In genomic region chr3:127467386-127467785, GRCh38 we compare ENCODE assay signal across 26 cellular contexts.
DNase-seq lines count a peak whose midpoint lies in the region; ATAC-seq and TF ChIP-seq lines count a peak whose summit lies in the region.
"Had no signal": no experiment of that assay in that cellular context is flagged by ENCODE, and none has a peak within 500 bp of the region (broad histone marks: within the 10 kb centered on the region; RNA-seq: fewer than 3 reads in every experiment).

No MANE protein-coding gene starts in this region.

- no peak overlapping the region for H3K27ac ChIP-seq in GM23338 (ENCODE audit: low read depth)
- no peak overlapping the region for H3K27ac ChIP-seq in mesendoderm (ENCODE audit: low read depth, low read length)
- no peak overlapping the region for H3K27ac ChIP-seq in trophoblast cell (ENCODE audit: low read depth, low read length)
- H3K27ac ChIP-seq: coronary artery, esophagus squamous epithelium, gastroesophageal sphincter, KMS-11, neural progenitor cell, prostate gland had no signal

- H3F3A ChIP-seq in GM23338 (replicated peaks; ENCODE audit: low read depth): no peaks in the 10 kb centered on the region

- TF ChIP-seq CTCF in GM23338 (conservative IDR thresholded peaks at IDR 0.05; ENCODE audit: low read depth in 2 of 2) (no peak), WTC11 (IDR thresholded peaks at IDR 0.05) (no peak), GM13976 (IDR thresholded peaks at IDR 0.05; ENCODE audit: borderline replicate concordance, control extremely low read depth, extremely low read depth, insufficient read depth, missing control alignments) (no peak)

- H4K20me1 ChIP-seq in GM23338 (replicated peaks; ENCODE audit: insufficient read depth): 0 out of 2 replicates have a peak, but pooled peaks cover 5% of the 10 kb centered on the region

- no peaks in the 10 kb centered on the region for H3K27me3 ChIP-seq in GM23338 (ENCODE audit: insufficient read depth)
- no peaks in the 10 kb centered on the region for H3K27me3 ChIP-seq in mesendoderm (ENCODE audit: insufficient read depth, low read length, poor library complexity)
- no peaks in the 10 kb centered on the region for H3K27me3 ChIP-seq in trophoblast cell (ENCODE audit: insufficient read depth, low read length)
- H3K27me3 ChIP-seq: neural progenitor cell had no signal

- H4K91ac ChIP-seq in trophoblast cell (ENCODE audit: low read depth, low read length): no peak overlapping the region

- H3K4ac ChIP-seq in mesendoderm (ENCODE audit: low read depth, low read length): no peak overlapping the region
- H3K4ac ChIP-seq in trophoblast cell (ENCODE audit: low read depth, low read length): no peak overlapping the region

- H3K27me3 Mint-ChIP-seq in GM23338 (ENCODE audit: insufficient read depth, low read depth, poor library complexity) (peaks cover 4% of the 10 kb centered on the region), WTC11 (ENCODE audit: low read depth) (peaks cover 4% of the 10 kb centered on the region; the same call in 1 of the 2 replicates)

- no peak overlapping the region for H3K14ac ChIP-seq in trophoblast cell (ENCODE audit: low read length)

- H3K23ac ChIP-seq in mesendoderm (ENCODE audit: low read length) (no peak overlapping the region), trophoblast cell (ENCODE audit: low read length) (no peak overlapping the region)

- peak overlapping the region; percentile 86 for H2AFZ ChIP-seq in GM23338
- H2AFZ ChIP-seq in trophoblast cell (ENCODE audit: insufficient read depth, low read length, poor library complexity): no peak overlapping the region
- H2AFZ ChIP-seq: neural progenitor cell had no signal

- peaks cover 6% of the 10 kb centered on the region; the same call in 2 of the 3 replicates for H3K36me3 Mint-ChIP-seq in GM23338 (ENCODE audit: low read depth)
- 0 out of 2 replicates have a peak, but pooled peaks cover 3% of the 10 kb centered on the region for H3K36me3 Mint-ChIP-seq in WTC11
- H3K36me3 Mint-ChIP-seq: activated naive CD4-positive, alpha-beta T cell treated with anti-CD3 and anti-CD28 coated beads, Interleukin-2, amount 50 U/mL, for 72 hours; CD14-positive monocyte; neural progenitor cell had no signal

- H2BK5ac ChIP-seq in mesendoderm (ENCODE audit: low read length): no peak overlapping the region
- no peak overlapping the region for H2BK5ac ChIP-seq in trophoblast cell (ENCODE audit: low read depth, low read length, poor library complexity)

- no peaks in the 10 kb centered on the region for H3K36me3 ChIP-seq in GM23338 (ENCODE audit: insufficient read depth)
- H3K36me3 ChIP-seq in mesendoderm (ENCODE audit: control insufficient read depth, insufficient read depth, low read length): no peaks in the 10 kb centered on the region
- no peaks in the 10 kb centered on the region for H3K36me3 ChIP-seq in trophoblast cell (ENCODE audit: control insufficient read depth in 1 of 2, insufficient read depth in 2 of 2, low read length in 2 of 2)
- H3K36me3 ChIP-seq: esophagus squamous epithelium, gastroesophageal sphincter, neural progenitor cell, prostate gland had no signal

- H4K12ac ChIP-seq in trophoblast cell (ENCODE audit: low read depth, low read length): no peak overlapping the region

- no peak overlapping the region for H4K5ac ChIP-seq in mesendoderm (ENCODE audit: low read length)

- CTCF ChIA-PET in WTC11 (lab: Charles Lee): interaction anchor here (1.5 kb wide), 1 partner anchor 12 kb away, joined by 7 read pairs; no protein-coding TSS in a partner anchor

- H2AK5ac ChIP-seq in mesendoderm (ENCODE audit: low read length) (no peak overlapping the region), trophoblast cell (ENCODE audit: low read length) (no peak overlapping the region)

- ATAC-seq in GM23338 (peak; percentile 86), WTC11 (peak; percentile 87), GM19328 (IDR thresholded peaks at IDR 0.05; ENCODE audit: unreplicated experiment) (no peak), HG02798 (IDR thresholded peaks at IDR 0.05; ENCODE audit: poor library complexity, unreplicated experiment) (no peak)
- ATAC-seq: activated naive CD4-positive, alpha-beta T cell treated with anti-CD3 and anti-CD28 coated beads, Interleukin-2, amount 50 U/mL, for 72 hours; gastroesophageal sphincter; SK-N-SH treated with all-trans-retinoic acid at 6 μM for 48 hours had no signal

- no peaks in the 10 kb centered on the region for H3K4me1 ChIP-seq in GM23338 (ENCODE audit: insufficient read depth)
- no peaks in the 10 kb centered on the region for H3K4me1 ChIP-seq in mesendoderm (ENCODE audit: control insufficient read depth, low read depth, low read length)
- no peaks in the 10 kb centered on the region for H3K4me1 ChIP-seq in trophoblast cell (ENCODE audit: control insufficient read depth in 1 of 2, insufficient read depth in 2 of 2, low read length in 2 of 2)
- H3K4me1 ChIP-seq: esophagus squamous epithelium, gastroesophageal sphincter, prostate gland had no signal

- H3K4me3 Mint-ChIP-seq in GM23338 (no peak overlapping the region), WTC11 (no peak overlapping the region)
- H3K4me3 Mint-ChIP-seq: CD14-positive monocyte; neural progenitor cell; T-helper 2 cell treated with Interferon-gamma antibody and Interleukin-4, amounts not matched to agents 5 μg/mL and 100 μg/mL, for 36 hours had no signal

- H3K18ac ChIP-seq in mesendoderm (ENCODE audit: low read length) (no peak overlapping the region), trophoblast cell (ENCODE audit: low read length) (no peak overlapping the region)

- H4K8ac ChIP-seq in mesendoderm (ENCODE audit: low read depth, low read length) (no peak overlapping the region), trophoblast cell (ENCODE audit: low read depth, low read length) (no peak overlapping the region)

- WGBS in mesendoderm (ENCODE audit: extremely low coverage, insufficient coverage, low lambda C conversion rate): no CpG with 5 or more reads among the region's 12 CpGs
- WGBS in trophoblast cell (ENCODE audit: extremely low coverage, insufficient coverage, insufficient read length): no CpG with 5 or more reads among the region's 12 CpGs

- H3K79me1 ChIP-seq in mesendoderm (ENCODE audit: low read length) (no peaks in the 10 kb centered on the region), trophoblast cell (ENCODE audit: low read length) (no peaks in the 10 kb centered on the region)

- H3K4me2 ChIP-seq in GM23338: 0 out of 2 replicates have a peak overlapping the region, but pooled peaks have one; percentile 26
- no peak overlapping the region for H3K4me2 ChIP-seq in mesendoderm (ENCODE audit: low read length)
- no peak overlapping the region for H3K4me2 ChIP-seq in trophoblast cell (ENCODE audit: low read length)
- H3K4me2 ChIP-seq: KMS-11, neural progenitor cell had no signal

- in situ Hi-C loops in GM13976 (cut with MboI; ENCODE audit: low sequenced_read_pairs, unreplicated experiment): no loop called here

- H2BK12ac ChIP-seq in trophoblast cell (ENCODE audit: low read length): no peak overlapping the region

- H3K9ac ChIP-seq in mesendoderm (ENCODE audit: low read length) (no peak overlapping the region), trophoblast cell (ENCODE audit: low read length) (no peak overlapping the region)
- H3K9ac ChIP-seq: KMS-11, neural progenitor cell had no signal

- no peak overlapping the region for H3K4me3 ChIP-seq in GM23338
- no peak overlapping the region for H3K4me3 ChIP-seq in mesendoderm (ENCODE audit: low read length)
- no peak overlapping the region for H3K4me3 ChIP-seq in trophoblast cell (ENCODE audit: low read depth, low read length)
- H3K4me3 ChIP-seq: coronary artery, esophagus squamous epithelium, gastroesophageal sphincter, neural progenitor cell, prostate gland had no signal

- H3K4me1 Mint-ChIP-seq in GM23338 (peaks cover 7% of the 10 kb centered on the region; the same call in 2 of the 3 replicates), WTC11 (peaks cover 8% of the 10 kb centered on the region)
- H3K4me1 Mint-ChIP-seq: CD14-positive monocyte, neural progenitor cell had no signal

- H2BK120ac ChIP-seq in mesendoderm (ENCODE audit: low read depth, low read length): no peak overlapping the region
- no peak overlapping the region for H2BK120ac ChIP-seq in trophoblast cell (ENCODE audit: insufficient read depth, low read length, poor library complexity)

- POLR2A ChIA-PET in WTC11 (lab: Charles Lee): no interaction called here

- DNase-seq in AG20443 (ENCODE audit: low spot score) (peak; percentile 33), GM23338 (ENCODE audit: low spot score) (peak; percentile 60), WTC11 (ENCODE audit: low spot score) (peak; percentile 66), mesendoderm (peak; percentile 55), GM13976 (ENCODE audit: low spot score) (no peak), trophoblast cell (no peak)
- DNase-seq: ACHN; activated CD4-positive, alpha-beta T cell treated with anti-CD3 and anti-CD28 coated beads, Interleukin-2, amount 50 U/mL, for 4 hours; activated CD8-positive, alpha-beta memory T cell treated with anti-CD3 and anti-CD28 coated beads, Interleukin-2, amount 50 U/mL, for 48 hours; EL; esophagus squamous epithelium; NCI-H1048; NCI-H187; NCI-H69 had no signal

- H2BK15ac ChIP-seq in mesendoderm (replicated peaks; ENCODE audit: low read depth): no peak overlapping the region

- H3K9me3 ChIP-seq in trophoblast cell (ENCODE audit: insufficient read depth, low read depth, low read length): peaks cover 8% of the 10 kb centered on the region
- H3K9me3 ChIP-seq: esophagus squamous epithelium, prostate gland had no signal

- H3K27ac Mint-ChIP-seq in GM23338 (peak overlapping the region; percentile 28; the same call in 1 of the 2 replicates), WTC11 (no peak overlapping the region)
- H3K27ac Mint-ChIP-seq: activated naive CD4-positive, alpha-beta T cell treated with anti-CD3 and anti-CD28 coated beads, Interleukin-2, amount 50 U/mL, for 72 hours; activated T-helper 2 cell treated with anti-CD3 and anti-CD28 coated beads, Interferon-gamma antibody, Interleukin-2, Interleukin-4, amounts not matched to agents 10 μg/mL and 5 μg/mL and 100 μg/mL, durations not matched to agents 14 hours and 24 hours and 36 hours; neural progenitor cell; T-helper 2 cell treated with Interferon-gamma antibody and Interleukin-4, amounts not matched to agents 5 μg/mL and 100 μg/mL, for 36 hours had no signal

- peaks cover 8% of the 10 kb centered on the region for H3K9me3 Mint-ChIP-seq in GM23338
- peaks cover 9% of the 10 kb centered on the region for H3K9me3 Mint-ChIP-seq in WTC11
- H3K9me3 Mint-ChIP-seq: activated T-helper 2 cell treated with anti-CD3 and anti-CD28 coated beads, Interferon-gamma antibody, Interleukin-2, Interleukin-4, amounts not matched to agents 10 μg/mL and 5 μg/mL and 100 μg/mL, durations not matched to agents 14 hours and 24 hours and 36 hours; T-helper 2 cell treated with Interferon-gamma antibody and Interleukin-4, amounts not matched to agents 5 μg/mL and 100 μg/mL, for 36 hours had no signal

- H3K79me2 ChIP-seq in GM23338 (replicated peaks; ENCODE audit: insufficient read depth) (no peaks in the 10 kb centered on the region), mesendoderm (ENCODE audit: control insufficient read depth, insufficient read depth, low read length) (no peaks in the 10 kb centered on the region), trophoblast cell (ENCODE audit: control insufficient read depth, insufficient read depth, low read length, poor library complexity) (no peaks in the 10 kb centered on the region)

- H3K9me2 ChIP-seq in GM23338 (ENCODE audit: insufficient read depth): no peaks in the 10 kb centered on the region

- H3K56ac ChIP-seq in mesendoderm (ENCODE audit: low read length): peak overlapping the region; percentile 58

Comparison
In these comparisons a context has a peak if more than half of its experiments do, and no peak if none do; other contexts are left out.
1. DNase-seq: peak in AG20443 (single experiment), GM23338 (single experiment), WTC11 (single experiment) and mesendoderm (single experiment); none in GM13976 (single experiment) and trophoblast cell (0 of 2).
2. ATAC-seq: peak in GM23338 (single experiment) and WTC11 (single experiment); none in GM19328 (single experiment) and HG02798 (single experiment).